ENCODE assay signal across 1 cellular context in the genomic region with DNA sequence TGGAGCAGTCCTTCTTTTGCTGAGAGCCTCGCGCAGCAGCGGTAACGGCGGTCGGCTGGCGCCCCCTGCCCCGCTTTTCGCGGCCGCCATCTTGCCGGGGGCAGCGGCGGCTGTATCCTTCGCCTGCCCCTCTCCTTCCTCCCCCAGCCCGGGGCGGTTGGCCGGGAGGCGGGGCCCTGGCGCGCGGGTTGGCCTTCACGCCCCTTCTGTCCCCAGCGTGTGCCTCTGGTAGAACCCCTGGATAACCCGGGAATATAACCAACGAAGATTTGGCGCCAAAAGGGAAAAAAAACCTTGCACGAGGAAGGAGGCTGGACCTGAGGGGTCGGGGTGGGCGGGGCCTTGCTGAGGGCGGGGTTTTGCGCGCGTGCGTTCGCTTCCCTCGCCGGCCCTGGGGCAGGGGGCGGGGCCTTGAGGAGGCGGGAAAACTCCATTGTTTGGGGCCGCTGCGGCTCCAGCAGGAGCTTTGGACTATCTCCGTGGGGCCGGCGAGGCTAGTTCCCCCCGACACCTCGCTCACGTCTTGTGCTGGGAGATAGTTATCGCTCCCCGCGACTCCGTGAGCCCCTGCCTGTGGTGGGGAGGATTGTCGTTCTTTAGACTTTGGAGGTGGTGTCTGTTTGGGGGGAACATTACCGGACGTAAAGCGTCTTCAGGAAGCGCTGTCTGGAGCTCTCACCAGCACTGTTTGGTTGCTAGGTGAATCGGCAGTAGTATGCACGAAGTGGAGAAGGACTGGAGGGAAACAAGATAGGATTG.
TF ChIP-seq lines count a peak whose summit lies in the region.

No MANE protein-coding gene starts in this region.

TF ChIP-seq in HEK293, 187 proteins besides CTCF, POLR2A, EP300 and RAD21 (continued from another document):
- TF ChIP-seq, protein P1, sequence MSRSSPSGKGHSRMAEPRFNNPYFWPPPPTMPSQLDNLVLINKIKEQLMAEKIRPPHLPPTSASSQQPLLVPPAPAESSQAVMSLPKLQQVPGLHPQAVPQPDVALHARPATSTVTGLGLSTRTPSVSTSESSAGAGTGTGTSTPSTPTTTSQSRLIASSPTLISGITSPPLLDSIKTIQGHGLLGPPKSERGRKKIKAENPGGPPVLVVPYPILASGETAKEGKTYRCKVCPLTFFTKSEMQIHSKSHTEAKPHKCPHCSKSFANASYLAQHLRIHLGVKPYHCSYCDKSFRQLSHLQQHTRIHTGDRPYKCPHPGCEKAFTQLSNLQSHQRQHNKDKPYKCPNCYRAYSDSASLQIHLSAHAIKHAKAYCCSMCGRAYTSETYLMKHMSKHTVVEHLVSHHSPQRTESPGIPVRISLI (tag by site-specific recombination; IDR thresholded peaks at IDR 0.05), result peak; percentile 66
- no peak for TF ChIP-seq ZNF354C (tag by site-specific recombination; IDR thresholded peaks at IDR 0.05; ENCODE audit: borderline replicate concordance, low read depth)
- TF ChIP-seq ZNF654 (tag by site-specific recombination; IDR thresholded peaks at IDR 0.05; ENCODE audit: low read depth), result no peak
- TF ChIP-seq ZNF221 (tag by site-specific recombination; IDR thresholded peaks at IDR 0.05; ENCODE audit: borderline replicate concordance), result no peak
- TF ChIP-seq KLF16 (tag by site-specific recombination; IDR thresholded peaks at IDR 0.05), result peak; percentile 67
- TF ChIP-seq ZNF2 (tag by site-specific recombination; IDR thresholded peaks at IDR 0.05), result peak; percentile 25; the same call in 1 of the 2 replicates
- TF ChIP-seq IKZF3 (tag by site-specific recombination; IDR thresholded peaks at IDR 0.05), result peak; percentile 93
- peak; percentile 25; the same call in 1 of the 2 replicates for TF ChIP-seq OSR2 (tag by site-specific recombination; IDR thresholded peaks at IDR 0.05)
- TF ChIP-seq ZNF558 (tag by site-specific recombination; IDR thresholded peaks at IDR 0.05), result no peak
- TF ChIP-seq HOXA7 (CRISPR knock-in tag; IDR thresholded peaks at IDR 0.05; ENCODE audit: borderline replicate concordance), result no peak
- TF ChIP-seq ZBTB8A (tag by site-specific recombination; IDR thresholded peaks at IDR 0.05), result peak; percentile 9; the same call in 1 of the 2 replicates
- no peak for TF ChIP-seq ZNF701 (tag by site-specific recombination; IDR thresholded peaks at IDR 0.05)
- TF ChIP-seq, protein P2, sequence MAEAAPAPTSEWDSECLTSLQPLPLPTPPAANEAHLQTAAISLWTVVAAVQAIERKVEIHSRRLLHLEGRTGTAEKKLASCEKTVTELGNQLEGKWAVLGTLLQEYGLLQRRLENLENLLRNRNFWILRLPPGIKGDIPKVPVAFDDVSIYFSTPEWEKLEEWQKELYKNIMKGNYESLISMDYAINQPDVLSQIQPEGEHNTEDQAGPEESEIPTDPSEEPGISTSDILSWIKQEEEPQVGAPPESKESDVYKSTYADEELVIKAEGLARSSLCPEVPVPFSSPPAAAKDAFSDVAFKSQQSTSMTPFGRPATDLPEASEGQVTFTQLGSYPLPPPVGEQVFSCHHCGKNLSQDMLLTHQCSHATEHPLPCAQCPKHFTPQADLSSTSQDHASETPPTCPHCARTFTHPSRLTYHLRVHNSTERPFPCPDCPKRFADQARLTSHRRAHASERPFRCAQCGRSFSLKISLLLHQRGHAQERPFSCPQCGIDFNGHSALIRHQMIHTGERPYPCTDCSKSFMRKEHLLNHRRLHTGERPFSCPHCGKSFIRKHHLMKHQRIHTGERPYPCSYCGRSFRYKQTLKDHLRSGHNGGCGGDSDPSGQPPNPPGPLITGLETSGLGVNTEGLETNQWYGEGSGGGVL (tag by site-specific recombination; IDR thresholded peaks at IDR 0.05), result peak; percentile 62
- peak; percentile 40; the same call in 1 of the 2 replicates for TF ChIP-seq EGR2 (tag by site-specific recombination; IDR thresholded peaks at IDR 0.05; ENCODE audit: low read depth)
- TF ChIP-seq SCRT2 (tag by site-specific recombination; IDR thresholded peaks at IDR 0.05), result 0 out of 2 replicates have a peak, but pooled peaks have one; percentile 10
- TF ChIP-seq ZBTB21 (tag by site-specific recombination; IDR thresholded peaks at IDR 0.05), result 0 out of 2 replicates have a peak, but pooled peaks have one; percentile 15
- TF ChIP-seq GLIS1 (tag by site-specific recombination; IDR thresholded peaks at IDR 0.05), result peak; percentile 48; the same call in 1 of the 2 replicates
- TF ChIP-seq ZNF623 (tag by site-specific recombination; IDR thresholded peaks at IDR 0.05), result peak; percentile 15; the same call in 1 of the 2 replicates
- no peak for TF ChIP-seq ZNF514 (tag by site-specific recombination; IDR thresholded peaks at IDR 0.05)
- TF ChIP-seq SP7 (tag by site-specific recombination; IDR thresholded peaks at IDR 0.05), result peak; percentile 36; the same call in 1 of the 2 replicates
- TF ChIP-seq, protein P3, sequence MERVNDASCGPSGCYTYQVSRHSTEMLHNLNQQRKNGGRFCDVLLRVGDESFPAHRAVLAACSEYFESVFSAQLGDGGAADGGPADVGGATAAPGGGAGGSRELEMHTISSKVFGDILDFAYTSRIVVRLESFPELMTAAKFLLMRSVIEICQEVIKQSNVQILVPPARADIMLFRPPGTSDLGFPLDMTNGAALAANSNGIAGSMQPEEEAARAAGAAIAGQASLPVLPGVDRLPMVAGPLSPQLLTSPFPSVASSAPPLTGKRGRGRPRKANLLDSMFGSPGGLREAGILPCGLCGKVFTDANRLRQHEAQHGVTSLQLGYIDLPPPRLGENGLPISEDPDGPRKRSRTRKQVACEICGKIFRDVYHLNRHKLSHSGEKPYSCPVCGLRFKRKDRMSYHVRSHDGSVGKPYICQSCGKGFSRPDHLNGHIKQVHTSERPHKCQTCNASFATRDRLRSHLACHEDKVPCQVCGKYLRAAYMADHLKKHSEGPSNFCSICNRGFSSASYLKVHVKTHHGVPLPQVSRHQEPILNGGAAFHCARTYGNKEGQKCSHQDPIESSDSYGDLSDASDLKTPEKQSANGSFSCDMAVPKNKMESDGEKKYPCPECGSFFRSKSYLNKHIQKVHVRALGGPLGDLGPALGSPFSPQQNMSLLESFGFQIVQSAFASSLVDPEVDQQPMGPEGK (tag by site-specific recombination; IDR thresholded peaks at IDR 0.05), result peak; percentile 94
- no peak for TF ChIP-seq HOXC10 (CRISPR knock-in tag; IDR thresholded peaks at IDR 0.05)
- TF ChIP-seq OVOL3 (tag by site-specific recombination; IDR thresholded peaks at IDR 0.05), result no peak
- TF ChIP-seq, protein P4, sequence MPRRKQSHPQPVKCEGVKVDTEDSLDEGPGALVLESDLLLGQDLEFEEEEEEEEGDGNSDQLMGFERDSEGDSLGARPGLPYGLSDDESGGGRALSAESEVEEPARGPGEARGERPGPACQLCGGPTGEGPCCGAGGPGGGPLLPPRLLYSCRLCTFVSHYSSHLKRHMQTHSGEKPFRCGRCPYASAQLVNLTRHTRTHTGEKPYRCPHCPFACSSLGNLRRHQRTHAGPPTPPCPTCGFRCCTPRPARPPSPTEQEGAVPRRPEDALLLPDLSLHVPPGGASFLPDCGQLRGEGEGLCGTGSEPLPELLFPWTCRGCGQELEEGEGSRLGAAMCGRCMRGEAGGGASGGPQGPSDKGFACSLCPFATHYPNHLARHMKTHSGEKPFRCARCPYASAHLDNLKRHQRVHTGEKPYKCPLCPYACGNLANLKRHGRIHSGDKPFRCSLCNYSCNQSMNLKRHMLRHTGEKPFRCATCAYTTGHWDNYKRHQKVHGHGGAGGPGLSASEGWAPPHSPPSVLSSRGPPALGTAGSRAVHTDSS (tag by site-specific recombination; IDR thresholded peaks at IDR 0.05), result peak; percentile 53; the same call in 1 of the 2 replicates
- no peak for TF ChIP-seq ZNF677 (tag by site-specific recombination; IDR thresholded peaks at IDR 0.05)
- TF ChIP-seq KLF10 (tag by site-specific recombination; IDR thresholded peaks at IDR 0.05), result peak; percentile 82; the same call in 1 of the 2 replicates
- TF ChIP-seq ZNF561 (tag by site-specific recombination; IDR thresholded peaks at IDR 0.05; ENCODE audit: borderline replicate concordance), result peak; percentile 38; the same call in 1 of the 2 replicates
- no peak for TF ChIP-seq KLF8 (tag by site-specific recombination; IDR thresholded peaks at IDR 0.05)
- TF ChIP-seq, protein P5, sequence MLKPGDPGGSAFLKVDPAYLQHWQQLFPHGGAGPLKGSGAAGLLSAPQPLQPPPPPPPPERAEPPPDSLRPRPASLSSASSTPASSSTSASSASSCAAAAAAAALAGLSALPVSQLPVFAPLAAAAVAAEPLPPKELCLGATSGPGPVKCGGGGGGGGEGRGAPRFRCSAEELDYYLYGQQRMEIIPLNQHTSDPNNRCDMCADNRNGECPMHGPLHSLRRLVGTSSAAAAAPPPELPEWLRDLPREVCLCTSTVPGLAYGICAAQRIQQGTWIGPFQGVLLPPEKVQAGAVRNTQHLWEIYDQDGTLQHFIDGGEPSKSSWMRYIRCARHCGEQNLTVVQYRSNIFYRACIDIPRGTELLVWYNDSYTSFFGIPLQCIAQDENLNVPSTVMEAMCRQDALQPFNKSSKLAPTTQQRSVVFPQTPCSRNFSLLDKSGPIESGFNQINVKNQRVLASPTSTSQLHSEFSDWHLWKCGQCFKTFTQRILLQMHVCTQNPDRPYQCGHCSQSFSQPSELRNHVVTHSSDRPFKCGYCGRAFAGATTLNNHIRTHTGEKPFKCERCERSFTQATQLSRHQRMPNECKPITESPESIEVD (tag by site-specific recombination; IDR thresholded peaks at IDR 0.05), result no peak
- TF ChIP-seq, protein P6, sequence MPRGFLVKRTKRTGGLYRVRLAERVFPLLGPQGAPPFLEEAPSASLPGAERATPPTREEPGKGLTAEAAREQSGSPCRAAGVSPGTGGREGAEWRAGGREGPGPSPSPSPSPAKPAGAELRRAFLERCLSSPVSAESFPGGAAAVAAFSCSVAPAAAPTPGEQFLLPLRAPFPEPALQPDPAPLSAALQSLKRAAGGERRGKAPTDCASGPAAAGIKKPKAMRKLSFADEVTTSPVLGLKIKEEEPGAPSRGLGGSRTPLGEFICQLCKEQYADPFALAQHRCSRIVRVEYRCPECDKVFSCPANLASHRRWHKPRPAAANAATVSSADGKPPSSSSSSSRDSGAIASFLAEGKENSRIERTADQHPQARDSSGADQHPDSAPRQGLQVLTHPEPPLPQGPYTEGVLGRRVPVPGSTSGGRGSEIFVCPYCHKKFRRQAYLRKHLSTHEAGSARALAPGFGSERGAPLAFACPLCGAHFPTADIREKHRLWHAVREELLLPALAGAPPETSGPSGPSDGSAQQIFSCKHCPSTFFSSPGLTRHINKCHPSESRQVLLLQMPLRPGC (tag by site-specific recombination; IDR thresholded peaks at IDR 0.05), result 0 out of 2 replicates have a peak, but pooled peaks have one; percentile 21
- no peak for TF ChIP-seq ZNF138 (tag by site-specific recombination; IDR thresholded peaks at IDR 0.05; ENCODE audit: borderline replicate concordance)
- peak; percentile 17; the same call in 1 of the 2 replicates for TF ChIP-seq ZSCAN30 (tag by site-specific recombination; IDR thresholded peaks at IDR 0.05)
